In the genomic region with DNA sequence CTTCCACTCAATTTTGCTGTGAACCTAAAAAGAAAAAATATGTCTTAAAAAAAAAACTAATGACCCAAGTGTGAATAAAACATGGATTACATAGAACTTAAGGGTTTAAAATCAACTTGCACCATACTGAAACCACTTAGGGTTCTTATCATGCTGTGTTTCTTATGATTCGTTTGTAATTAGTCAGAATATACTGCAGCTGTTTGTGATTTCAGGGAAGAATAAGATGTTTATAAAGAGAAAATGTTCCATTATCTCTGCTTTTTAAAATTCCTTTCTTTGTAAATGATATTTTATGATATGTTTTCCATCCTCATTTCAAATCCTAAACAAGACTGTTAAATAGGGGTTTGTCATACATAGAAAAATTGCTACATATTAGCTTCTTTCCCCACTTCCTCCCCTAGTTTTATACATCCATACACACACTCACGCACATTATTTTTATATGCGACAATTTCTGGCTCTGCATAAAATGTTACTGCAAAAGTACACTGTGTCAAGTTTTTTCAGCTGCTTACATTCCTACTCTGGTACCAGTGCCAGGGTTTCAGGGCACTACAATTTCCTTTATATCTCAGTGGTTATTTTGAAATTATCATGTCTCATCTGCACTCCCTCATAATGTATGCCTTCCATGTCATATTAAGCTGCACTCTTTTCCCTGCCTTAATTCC, we compare ENCODE assay signal across 18 cellular contexts.
A peak's percentile ranks its signal among the peaks of the same experiment; 100 is the strongest.
DNase-seq lines count a peak whose midpoint lies in the region; ATAC-seq lines count a peak whose summit lies in the region.
"Had no signal": no experiment of that assay in that cellular context is flagged by ENCODE, and none has a peak within 500 bp of the region (broad histone marks: within the 10 kb centered on the region; RNA-seq: fewer than 3 reads in every experiment).

No MANE protein-coding gene starts in this region.

- peak overlapping the region; percentile 59 for H3K9ac ChIP-seq in skeletal muscle satellite cell (ENCODE audit: low read depth, low read length)

- H3K4me3 ChIP-seq in skeletal muscle satellite cell (ENCODE audit: low read length) = no peak overlapping the region
- H3K4me3 ChIP-seq: GM12878 had no signal

- H3K9me3 ChIP-seq in skeletal muscle satellite cell (replicated peaks; ENCODE audit: low read length) = no peaks in the 10 kb centered on the region
- H3K9me3 ChIP-seq: BE2C had no signal

- no peaks in the 10 kb centered on the region for H3K36me3 ChIP-seq in skeletal muscle satellite cell (ENCODE audit: insufficient read depth, low read length)
- H3K36me3 ChIP-seq: BE2C had no signal

- DNase-seq in RPMI7951 (ENCODE audit: low read depth) (peak; percentile 0), myocyte (ENCODE audit: low read depth) (peak; percentile 11)
- no peak for DNase-seq in activated CD8-positive, alpha-beta memory T cell treated with anti-CD3 and anti-CD28 coated beads, Interleukin-2, amount 50 U/mL, for 4 hours
- no peak for DNase-seq in activated T-cell treated with anti-CD3 and anti-CD28 coated beads, Interleukin-2, amount 50 U/mL, for 1 hour
- DNase-seq: BE2C; C1 segment of cervical spinal cord; CD4-positive, CD25-positive, alpha-beta regulatory T cell; CD8-positive, alpha-beta memory T cell; COR-L47; DMS 273 treated with DMSO at 0.1 percent for 48 hours; DMS53; DND-41; EL; H9 had no signal

- H3K4me2 ChIP-seq in skeletal muscle satellite cell (ENCODE audit: low read length) = peak overlapping the region; percentile 53

- peak overlapping the region; percentile 35 for H3K27ac ChIP-seq in angular gyrus (ENCODE audit: low read depth, low read length)

- H3K27me3 ChIP-seq in skeletal muscle satellite cell (ENCODE audit: control insufficient read depth, insufficient read depth, low read length) = no peaks in the 10 kb centered on the region
- H3K27me3 ChIP-seq: BE2C had no signal

- peaks cover 23% of the 10 kb centered on the region for H3K4me1 ChIP-seq in skeletal muscle satellite cell (ENCODE audit: control insufficient read depth, insufficient read depth, low read length)
- H3K4me1 ChIP-seq: BE2C had no signal

- no peak for ATAC-seq in HG03095 (IDR thresholded peaks at IDR 0.05; ENCODE audit: unreplicated experiment)
- ATAC-seq: GM12878 had no signal

Comparison
In these comparisons a context has a peak if more than half of its experiments do, and no peak if none do; other contexts are left out.
1. DNase-seq: peak in RPMI7951 (single experiment) and myocyte (single experiment); none in activated CD8-positive, alpha-beta memory T cell treated with anti-CD3 and anti-CD28 coated beads, Interleukin-2, amount 50 U/mL, for 4 hours (single experiment) and activated T-cell treated with anti-CD3 and anti-CD28 coated beads, Interleukin-2, amount 50 U/mL, for 1 hour (single experiment).